In genomic region chr16:77336637-77337036, GRCh38 we compare ENCODE assay signal across 1 cellular context.
TF ChIP-seq lines count a peak whose summit lies in the region.

No MANE protein-coding gene starts in this region.

TF ChIP-seq in WTC11, 78 proteins besides CTCF, POLR2A, EP300 and RAD21 (continued from another document):
- TF ChIP-seq ZBTB43 (CRISPR knock-in tag; IDR thresholded peaks at IDR 0.05) = no peak
- TF ChIP-seq NFYB (CRISPR knock-in tag; conservative IDR thresholded peaks at IDR 0.05; ENCODE audit: low read depth) = no peak
- no peak for TF ChIP-seq ZBTB21 (CRISPR knock-in tag; IDR thresholded peaks at IDR 0.05; ENCODE audit: borderline replicate concordance)
